21 cellular contexts compared by ENCODE assay signal in genomic region chr15:100311829-100312228, GRCh38.
"Had no signal": no experiment of that assay in that cellular context is flagged by ENCODE, and none has a peak within 500 bp of the region (broad histone marks: within the 10 kb centered on the region; RNA-seq: fewer than 3 reads in every experiment).

No MANE protein-coding gene starts in this region.

- H3K9me3 Mint-ChIP-seq: activated naive CD4-positive, alpha-beta T cell treated with anti-CD3 and anti-CD28 coated beads, Interleukin-2, amount 10 ng/mL, durations not matched to agents 7 days and 5 days; activated naive CD8-positive, alpha-beta T cell treated with anti-CD3 and anti-CD28 coated beads, Interleukin-2, amount 50 U/mL, for 24 hours; T-helper 1 cell treated with Interleukin-12 subunit alpha and Interleukin-12 subunit beta and Interleukin-4 antibody, amounts not matched to agents 30 μg/mL and 1 μg/mL, for 36 hours had no signal

- H3K9me3 ChIP-seq: suprapubic skin had no signal

- H3K36me3 Mint-ChIP-seq: type B pancreatic cell had no signal

- H3K27ac Mint-ChIP-seq: activated naive CD4-positive, alpha-beta T cell treated with anti-CD3 and anti-CD28 coated beads, Interleukin-2, amount 10 ng/mL, durations not matched to agents 7 days and 5 days; activated naive CD8-positive, alpha-beta T cell treated with anti-CD3 and anti-CD28 coated beads, Interleukin-2, amount 50 U/mL, for 24 hours; nephron progenitor cell; stimulated activated naive CD8-positive, alpha-beta T cell treated with anti-CD3 and anti-CD28 coated beads, Interleukin-15, Interleukin-2, amounts not matched to agents 100 ng/mL and 50 ng/mL, for 24 hours; T-helper 1 cell treated with Interleukin-12 subunit alpha and Interleukin-12 subunit beta and Interleukin-4 antibody, amounts not matched to agents 30 μg/mL and 1 μg/mL, for 36 hours; type B pancreatic cell had no signal

- H3K27me3 ChIP-seq: suprapubic skin had no signal

- ATAC-seq: activated naive CD8-positive, alpha-beta T cell treated with anti-CD3 and anti-CD28 coated beads, Interleukin-2, amount 50 U/mL, for 24 hours; left colon had no signal

- H3K27ac ChIP-seq: suprapubic skin had no signal

- H3K36me3 ChIP-seq: suprapubic skin had no signal

- DNase-seq: activated CD4-positive, alpha-beta T cell treated with anti-CD3 and anti-CD28 coated beads, Interleukin-2, amount 50 U/mL, for 1 hour; activated CD4-positive, CD25-positive, alpha-beta regulatory T cell treated with anti-CD3 and anti-CD28 coated beads, Interleukin-2, amount 50 U/mL, for 72 hours; activated CD8-positive, alpha-beta memory T cell treated with anti-CD3 and anti-CD28 coated beads, Interleukin-2, amount 50 U/mL, for 4 hours; activated effector memory CD4-positive, alpha-beta T cell treated with Interleukin-2 at 50 U/mL for 16 hours; activated naive CD4-positive, alpha-beta T cell treated with anti-CD3 and anti-CD28 coated beads, Interleukin-2, amount 10 ng/mL, durations not matched to agents 7 days and 5 days; activated naive CD8-positive, alpha-beta T cell treated with anti-CD3 and anti-CD28 coated beads, Interleukin-2, amount 50 U/mL, for 24 hours; activated T-cell treated with anti-CD3 and anti-CD28 coated beads, Interleukin-2, amount 50 U/mL, for 48 hours; dorsolateral prefrontal cortex; foreskin fibroblast; islet precursor cell; left colon; nephron progenitor cell; stimulated activated CD4-positive, alpha-beta T cell treated with anti-CD3 and anti-CD28 coated beads, Interleukin-15, amount 100 ng/mL, for 24 hours; stimulated activated CD4-positive, alpha-beta T cell treated with anti-CD3 and anti-CD28 coated beads, Interleukin-2, amount 100 ng/mL, for 48 hours had no signal

- H3K4me3 Mint-ChIP-seq: activated naive CD4-positive, alpha-beta T cell treated with anti-CD3 and anti-CD28 coated beads, Interleukin-2, amount 10 ng/mL, durations not matched to agents 7 days and 5 days; activated naive CD8-positive, alpha-beta T cell treated with anti-CD3 and anti-CD28 coated beads, Interleukin-2, amount 50 U/mL, for 24 hours; brain; nephron progenitor cell; stimulated activated naive CD8-positive, alpha-beta T cell treated with anti-CD3 and anti-CD28 coated beads, Interleukin-15, Interleukin-2, amounts not matched to agents 100 ng/mL and 50 ng/mL, for 24 hours; T-helper 1 cell treated with Interleukin-12 subunit alpha and Interleukin-12 subunit beta and Interleukin-4 antibody, amounts not matched to agents 30 μg/mL and 1 μg/mL, for 36 hours; type B pancreatic cell had no signal

- H3K4me3 ChIP-seq: dorsolateral prefrontal cortex, lung, skin epidermis, suprapubic skin had no signal

- H3K27me3 Mint-ChIP-seq: activated naive CD4-positive, alpha-beta T cell treated with anti-CD3 and anti-CD28 coated beads, Interleukin-2, amount 10 ng/mL, durations not matched to agents 7 days and 5 days; activated naive CD8-positive, alpha-beta T cell treated with anti-CD3 and anti-CD28 coated beads, Interleukin-2, amount 50 U/mL, for 24 hours; stimulated activated naive CD8-positive, alpha-beta T cell treated with anti-CD3 and anti-CD28 coated beads, Interleukin-15, Interleukin-2, amounts not matched to agents 100 ng/mL and 50 ng/mL, for 24 hours; type B pancreatic cell had no signal
